27 cellular contexts compared by ENCODE assay signal in the genomic region with DNA sequence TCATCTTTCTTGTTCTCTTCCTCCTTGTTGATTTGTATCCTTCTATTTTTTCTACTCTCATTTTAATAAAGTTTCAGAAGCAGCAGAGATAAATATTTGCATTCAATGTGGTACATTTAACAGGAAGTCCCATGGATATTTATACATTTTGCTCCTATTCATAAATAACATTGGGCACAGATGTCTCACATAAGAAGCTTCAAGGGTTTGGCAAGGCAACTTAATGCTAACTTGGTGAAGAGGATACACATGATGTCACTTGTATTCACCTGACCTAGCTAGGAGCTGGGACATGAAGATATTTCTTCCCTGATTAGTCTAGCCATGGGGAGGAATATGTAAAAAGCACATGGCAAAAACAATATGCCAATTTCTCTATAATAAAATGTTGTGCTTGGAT.
A peak's percentile ranks its signal among the peaks of the same experiment; 100 is the strongest.
DNase-seq lines count a peak whose midpoint lies in the region; ATAC-seq, FAIRE-seq and TF ChIP-seq lines count a peak whose summit lies in the region.
"Had no signal": no experiment of that assay in that cellular context is flagged by ENCODE, and none has a peak within 500 bp of the region (broad histone marks: within the 10 kb centered on the region; RNA-seq: fewer than 3 reads in every experiment).

No MANE protein-coding gene starts in this region.

- H3K9ac ChIP-seq in GM12878 (ENCODE audit: control insufficient read depth, insufficient read depth, low read length), result no peak overlapping the region
- H3K9ac ChIP-seq: SK-N-SH had no signal

- in situ Hi-C loops in GM12878 (cut with MboI), result no loop called here

- no peaks in the 10 kb centered on the region for H4K20me1 ChIP-seq in DOHH2 (ENCODE audit: control insufficient read depth, insufficient read depth, low read depth, low read length)
- H4K20me1 ChIP-seq in GM12878 (ENCODE audit: control insufficient read depth, insufficient read depth), result no peaks in the 10 kb centered on the region

- H3K27me3 ChIP-seq in DOHH2 (ENCODE audit: control insufficient read depth, low read length) (no peaks in the 10 kb centered on the region), GM12878 (replicated peaks in 1 of 2; ENCODE audit: control insufficient read depth in 2 of 2, insufficient read depth in 2 of 2, low read length in 1 of 2) (no peaks in the 10 kb centered on the region)
- H3K27me3 ChIP-seq: ascending aorta, esophagus muscularis mucosa had no signal

- SMC1A ChIA-PET in GM12878 (lab: Charles Lee; ENCODE audit: uncharacterized antibody, unreplicated experiment), result interaction anchor here (0.6 to 1.6 kb wide), 8 partner anchors 12 to 46 kb away, joined by 3 to 6 read pairs (median 3); no protein-coding TSS in a partner anchor

- H3K36me3 ChIP-seq in DOHH2 (ENCODE audit: control insufficient read depth, low read length) (no peaks in the 10 kb centered on the region), GM12878 (ENCODE audit: control insufficient read depth in 2 of 2, insufficient read depth in 2 of 2, low read length in 1 of 2) (no peaks in the 10 kb centered on the region)
- H3K36me3 ChIP-seq: ascending aorta, esophagus muscularis mucosa, WERI-Rb-1 had no signal

- CTCF ChIA-PET in GM12878 (lab: Yijun Ruan, JAX), result interaction anchor here (0.7 kb wide), 1 partner anchor 17 kb away, joined by 3 read pairs; no protein-coding TSS in a partner anchor

- RAD21 ChIA-PET in GM12878 (lab: Charles Lee; ENCODE audit: unreplicated experiment), result interaction anchor here (0.8 to 1.6 kb wide), 4 partner anchors 12 to 288 kb away, joined by 3 to 5 read pairs (median 4); no protein-coding TSS in a partner anchor

- TF ChIP-seq POLR2A in GM12878 (IDR thresholded peaks at IDR 0.05; ENCODE audit: low read depth, low read length), result no peak

- no peaks in the 10 kb centered on the region for H3K9me2 ChIP-seq in DOHH2 (replicated peaks; ENCODE audit: control insufficient read depth, low read length)
- H3K9me2 ChIP-seq: SK-N-SH had no signal

- H3K4me3 ChIP-seq in DOHH2 (ENCODE audit: low read length), result peak overlapping the region; percentile 59
- H3K4me3 ChIP-seq in GM12878, result no peak overlapping the region
- H3K4me3 ChIP-seq: ascending aorta, esophagus muscularis mucosa, GM23338, smooth muscle cell had no signal

- no peak for TF ChIP-seq RAD21 in GM12878 (IDR thresholded peaks at IDR 0.05; ENCODE audit: insufficient read depth, low read depth, low read length)

- POLR2A ChIA-PET in GM12878 (lab: Charles Lee), result no interaction called here

- H3K9me3 ChIP-seq in DOHH2 (ENCODE audit: control insufficient read depth, insufficient read depth, low read length) (no peaks in the 10 kb centered on the region), GM12878 (replicated peaks; ENCODE audit: control insufficient read depth, insufficient read depth, low read length) (no peaks in the 10 kb centered on the region; the same call in 2 of the 3 replicates)
- H3K9me3 ChIP-seq: ascending aorta, esophagus muscularis mucosa, SK-N-SH had no signal

- TF ChIP-seq EP300 in GM12878 (IDR thresholded peaks at IDR 0.05; ENCODE audit: borderline replicate concordance in 1 of 2, control insufficient read depth in 1 of 2, low read depth in 2 of 2, low read length in 2 of 2), result no peak

- TF ChIP-seq CTCF in DOHH2 (IDR thresholded peaks at IDR 0.05; ENCODE audit: low read depth, low read length, poor library complexity, severe bottlenecking) (no peak), GM12878 (IDR thresholded peaks at IDR 0.05 in 2 of 3, conservative IDR thresholded peaks at IDR 0.05 in 1 of 3; ENCODE audit: control insufficient read depth in 2 of 3, extremely low read depth in 1 of 3, insufficient read depth in 1 of 3, low read depth in 3 of 3, low read length in 3 of 3) (no peak)

- H3K4me2 ChIP-seq in DOHH2 (ENCODE audit: low read length), result peak overlapping the region; percentile 79
- H3K4me2 ChIP-seq in GM12878 (ENCODE audit: control insufficient read depth, insufficient read depth), result peak overlapping the region; percentile 26; the same call in 1 of the 2 replicates
- H3K4me2 ChIP-seq: GM23338, SK-N-SH, smooth muscle cell had no signal

- no TSS peak for BruUV-seq in GM12878 (replicated peaks; lab: Mats Ljungman, UMichigan)

- intact Hi-C loops in GM12878 (cut with micrococcal nuclease; ENCODE audit: unreplicated experiment), result no loop called here

- H3F3A ChIP-seq in DOHH2 (ENCODE audit: control insufficient read depth, insufficient read depth), result no peaks in the 10 kb centered on the region

- ATAC-seq in GM18867 (IDR thresholded peaks at IDR 0.05; ENCODE audit: unreplicated experiment), result peak; percentile 47
- ATAC-seq in HG02884 (IDR thresholded peaks at IDR 0.05; ENCODE audit: unreplicated experiment), result peak; percentile 44
- 0 out of 3 replicates have a peak, but pooled peaks have one; percentile 10 for ATAC-seq in GM12878
- no peak for ATAC-seq in GM19463 (IDR thresholded peaks at IDR 0.05; ENCODE audit: unreplicated experiment)
- ATAC-seq in HG03045 (IDR thresholded peaks at IDR 0.05; ENCODE audit: unreplicated experiment), result no peak
- ATAC-seq: GM23338; natural killer cell treated with Interleukin-12 subunit alpha and Interleukin-12 subunit beta and Interleukin-15 and Interleukin-18, amount 100 ng/mL, for 72 hours had no signal

- H3K79me2 ChIP-seq in DOHH2 (ENCODE audit: control insufficient read depth, low read length), result no peaks in the 10 kb centered on the region
- no peaks in the 10 kb centered on the region for H3K79me2 ChIP-seq in GM12878 (ENCODE audit: control insufficient read depth, insufficient read depth, low read length)

- H3K4me1 ChIP-seq in DOHH2 (ENCODE audit: control insufficient read depth, low read length) (peaks cover 76% of the 10 kb centered on the region), GM12878 (ENCODE audit: control insufficient read depth, insufficient read depth, low read length) (peaks cover 18% of the 10 kb centered on the region)
- H3K4me1 ChIP-seq: ascending aorta, esophagus muscularis mucosa had no signal

- no peak for DNase-seq in GM12878 (ENCODE audit: low read depth, low spot score)
- no peak for DNase-seq in activated CD4-positive, alpha-beta T cell treated with anti-CD3 and anti-CD28 coated beads for 48 hours
- DNase-seq in stimulated activated naive CD4-positive, alpha-beta T cell (lab: John Stamatoyannopoulos, UW), result no peak
- DNase-seq: activated CD4-positive, alpha-beta T cell treated with anti-CD3 and anti-CD28 coated beads, Interleukin-2, amount 50 U/mL, for 48 hours; activated CD8-positive, alpha-beta memory T cell treated with anti-CD3 and anti-CD28 coated beads, Interleukin-2, amount 50 U/mL, for 4 hours; activated naive CD8-positive, alpha-beta T cell treated with anti-CD3 and anti-CD28 coated beads for 36 hours; endodermal cell; foreskin melanocyte; HFFc6; NCI-H1092; NCI-H2029; NCI-H2227 treated with DMSO at 0.1 percent for 48 hours; NCI-H748 treated with DMSO at 0.1 percent for 48 hours; retina; SK-N-SH; WERI-Rb-1 had no signal

- H2AFZ ChIP-seq in GM12878 (ENCODE audit: control insufficient read depth, low read depth, low read length), result peak overlapping the region; percentile 29
- H2AFZ ChIP-seq: GM23338 had no signal

- FAIRE-seq in GM12878 (lab: Jason Lieb, UNC), result no peak

- peak overlapping the region; percentile 67 for H3K27ac ChIP-seq in DOHH2 (ENCODE audit: low read depth, low read length)
- H3K27ac ChIP-seq in GM12878 (ENCODE audit: control insufficient read depth, insufficient read depth), result no peak overlapping the region
- H3K27ac ChIP-seq: ascending aorta, esophagus muscularis mucosa, HL-60, WERI-Rb-1 had no signal

TF ChIP-seq in GM12878, 131 proteins besides CTCF, POLR2A, EP300 and RAD21:
- TF ChIP-seq NFIC (IDR thresholded peaks at IDR 0.05; ENCODE audit: low read depth, low read length), result 0 out of 2 replicates have a peak, but pooled peaks have one; percentile 11
- TF ChIP-seq, protein P1, sequence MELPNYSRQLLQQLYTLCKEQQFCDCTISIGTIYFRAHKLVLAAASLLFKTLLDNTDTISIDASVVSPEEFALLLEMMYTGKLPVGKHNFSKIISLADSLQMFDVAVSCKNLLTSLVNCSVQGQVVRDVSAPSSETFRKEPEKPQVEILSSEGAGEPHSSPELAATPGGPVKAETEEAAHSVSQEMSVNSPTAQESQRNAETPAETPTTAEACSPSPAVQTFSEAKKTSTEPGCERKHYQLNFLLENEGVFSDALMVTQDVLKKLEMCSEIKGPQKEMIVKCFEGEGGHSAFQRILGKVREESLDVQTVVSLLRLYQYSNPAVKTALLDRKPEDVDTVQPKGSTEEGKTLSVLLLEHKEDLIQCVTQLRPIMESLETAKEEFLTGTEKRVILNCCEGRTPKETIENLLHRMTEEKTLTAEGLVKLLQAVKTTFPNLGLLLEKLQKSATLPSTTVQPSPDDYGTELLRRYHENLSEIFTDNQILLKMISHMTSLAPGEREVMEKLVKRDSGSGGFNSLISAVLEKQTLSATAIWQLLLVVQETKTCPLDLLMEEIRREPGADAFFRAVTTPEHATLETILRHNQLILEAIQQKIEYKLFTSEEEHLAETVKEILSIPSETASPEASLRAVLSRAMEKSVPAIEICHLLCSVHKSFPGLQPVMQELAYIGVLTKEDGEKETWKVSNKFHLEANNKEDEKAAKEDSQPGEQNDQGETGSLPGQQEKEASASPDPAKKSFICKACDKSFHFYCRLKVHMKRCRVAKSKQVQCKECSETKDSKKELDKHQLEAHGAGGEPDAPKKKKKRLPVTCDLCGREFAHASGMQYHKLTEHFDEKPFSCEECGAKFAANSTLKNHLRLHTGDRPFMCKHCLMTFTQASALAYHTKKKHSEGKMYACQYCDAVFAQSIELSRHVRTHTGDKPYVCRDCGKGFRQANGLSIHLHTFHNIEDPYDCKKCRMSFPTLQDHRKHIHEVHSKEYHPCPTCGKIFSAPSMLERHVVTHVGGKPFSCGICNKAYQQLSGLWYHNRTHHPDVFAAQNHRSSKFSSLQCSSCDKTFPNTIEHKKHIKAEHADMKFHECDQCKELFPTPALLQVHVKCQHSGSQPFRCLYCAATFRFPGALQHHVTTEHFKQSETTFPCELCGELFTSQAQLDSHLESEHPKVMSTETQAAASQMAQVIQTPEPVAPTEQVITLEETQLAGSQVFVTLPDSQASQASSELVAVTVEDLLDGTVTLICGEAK (IDR thresholded peaks at IDR 0.05; ENCODE audit: borderline replicate concordance), result peak; percentile 48; the same call in 1 of the 2 replicates
- TF ChIP-seq ETV6 (conservative IDR thresholded peaks at IDR 0.05 in 1 of 2, IDR thresholded peaks at IDR 0.05 in 1 of 2; ENCODE audit: borderline replicate concordance in 1 of 2, low read depth in 1 of 2), result no peak

Comparison
In these comparisons a context has a peak if more than half of its experiments do, and no peak if none do; other contexts are left out.
1. ATAC-seq: peak in GM18867 (single experiment), HG02884 (single experiment) and GM12878 (single experiment); none in GM19463 (single experiment) and HG03045 (single experiment).